8 cellular contexts compared by ENCODE assay signal in the genomic region with DNA sequence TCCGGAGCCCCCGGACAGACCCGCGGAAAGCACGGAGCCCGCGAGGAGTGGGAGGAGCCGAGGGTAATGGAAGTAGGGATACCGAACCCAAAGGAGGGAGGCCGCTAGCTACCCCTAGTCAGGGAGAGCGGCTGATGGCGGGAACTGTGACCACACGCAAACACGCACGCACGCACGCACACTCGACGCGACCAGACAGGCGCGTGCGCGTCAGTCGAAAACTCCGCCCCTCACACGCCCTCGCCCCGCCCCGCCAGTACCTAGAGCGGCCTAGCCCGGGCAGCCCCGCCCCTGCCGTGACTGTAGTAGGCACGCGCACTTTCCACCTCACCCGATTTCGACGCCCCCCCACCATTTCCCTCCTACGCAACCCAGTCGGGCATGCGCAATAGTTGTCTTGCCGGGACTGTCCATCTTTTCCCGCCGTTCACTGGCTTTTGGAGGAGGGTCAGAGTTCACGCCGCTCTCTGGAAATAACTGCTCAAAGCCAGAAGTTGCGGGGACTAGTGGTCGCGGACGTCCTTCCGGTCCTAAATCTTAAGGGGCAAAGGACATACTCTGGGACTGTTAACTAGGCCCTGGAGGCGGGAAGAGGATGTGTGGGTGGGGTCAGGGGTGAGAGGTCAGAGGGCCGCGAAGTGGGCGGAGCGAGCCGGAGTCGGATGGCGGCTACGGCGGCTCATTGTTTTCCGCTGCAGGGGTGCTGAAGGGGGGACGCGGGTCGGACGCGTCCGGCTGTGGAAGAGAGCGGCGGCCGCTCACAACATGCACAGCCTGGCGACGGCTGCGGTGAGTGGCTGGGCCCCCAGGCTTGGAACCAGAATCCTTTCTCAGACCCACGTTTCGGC. TPM values are rescaled to one million over a fixed set of nuclear protein-coding genes. Genes with fewer than 3 reads are reported as not detected.
DNase-seq lines count a peak whose midpoint lies in the region; ATAC-seq and TF ChIP-seq lines count a peak whose summit lies in the region.

Gene CNOT9 (plus strand): TSS at position 650 of the 848 bp plus-strand sequence. CDS start 116 bp downstream, at position 766.
Gene USP37 (minus strand): TSS at position 162 of the 848 bp plus-strand sequence. CDS start 9,698 bp downstream, outside the sequence.

- peak within 1 kb of the TSS; percentile 84 for H3K4me2 ChIP-seq in SK-N-SH

- TF ChIP-seq EP300 in SK-N-SH (IDR thresholded peaks at IDR 0.05; ENCODE audit: borderline replicate concordance in 1 of 2, low read depth in 1 of 2, low read length in 1 of 2) (no peak), suprapubic skin (IDR thresholded peaks at IDR 0.05) (peak; percentile 74)

- no peak for TF ChIP-seq CTCF in SK-N-SH (IDR thresholded peaks at IDR 0.05)
- TF ChIP-seq CTCF in suprapubic skin (IDR thresholded peaks at IDR 0.05), result no peak

- peak within 1 kb of the TSS; percentile 84 for H2AFZ ChIP-seq in SK-N-SH (ENCODE audit: low read depth)

- WGBS in SK-N-SH (ENCODE audit: low lambda C conversion rate), result under 1% methylated on average over 44 of the region's 77 CpGs
- WGBS in suprapubic skin, result 0% methylated on average over 19 of the region's 77 CpGs

- H3K36me3 ChIP-seq in SK-N-SH (replicated peaks in 1 of 2; ENCODE audit: control insufficient read depth in 1 of 2, insufficient read depth in 2 of 2, low read length in 1 of 2), result peaks cover 5 to 10% of the 10 kb centered on the region in 2 experiments
- no peaks in the 10 kb centered on the region for H3K36me3 ChIP-seq in suprapubic skin

- peak within 1 kb of the TSS; percentile 91 for H3K9ac ChIP-seq in SK-N-SH

- H4K20me1 ChIP-seq in SK-N-SH (ENCODE audit: insufficient read depth), result peaks cover 8% of the 10 kb centered on the region; the same call in 1 of the 2 replicates

- H3K79me2 ChIP-seq in SK-N-SH (ENCODE audit: insufficient read depth), result peaks cover 95% of the 10 kb centered on the region

- peaks cover 22% of the 10 kb centered on the region for H3F3A ChIP-seq in SK-N-SH (replicated peaks; ENCODE audit: insufficient read depth)

- TF ChIP-seq POLR2A in suprapubic skin (IDR thresholded peaks at IDR 0.05), result peak; percentile 25 to 64

- peak within 1 kb of the TSS; percentile 85 to 88 for H3K27ac ChIP-seq in SK-N-SH (ENCODE audit: low read depth in 2 of 2, low read length in 1 of 2)
- H3K27ac ChIP-seq in suprapubic skin, result peak within 1 kb of the TSS; percentile 93

- H3K9me3 ChIP-seq in SK-N-SH, result no peaks in the 10 kb centered on the region
- H3K9me3 ChIP-seq in suprapubic skin, result no peaks in the 10 kb centered on the region

- DNase-seq in GM04504 (ENCODE audit: low read depth) (peak; percentile 95), NCI-H1048 (lab: John Stamatoyannopoulos, UW) (peak; percentile 92), SK-N-SH (peak; percentile 98), germinal center (ENCODE audit: low spot score) (peak; percentile 99), nucleus accumbens (lab: John Stamatoyannopoulos, UW) (peak; percentile 49 to 99 (median 97)), suprapubic skin (ENCODE audit: low spot score in 2 of 2) (peak; percentile 99 to 100)
- DNase-seq in activated naive CD4-positive, alpha-beta T cell treated with anti-CD3 and anti-CD28 coated beads, Interleukin-2, amount 50 U/mL, for 16 hours, result peak; percentile 100

- H3K9me2 ChIP-seq in SK-N-SH, result no peaks in the 10 kb centered on the region

- POLR2A ChIA-PET in SK-N-SH (lab: Yijun Ruan, JAX), result interaction anchor here (1.1 kb wide), 1 partner anchor 39 kb away, joined by 7 read pairs; the partner anchor contains the start of gene PLCD4

- peak; percentile 76 for ATAC-seq in HG02571 (IDR thresholded peaks at IDR 0.05; ENCODE audit: unreplicated experiment)

- H3K4me1 ChIP-seq in SK-N-SH (ENCODE audit: control insufficient read depth in 1 of 2, insufficient read depth in 2 of 2, low read depth in 1 of 2, low read length in 1 of 2) (peaks cover 5 to 14% of the 10 kb centered on the region in 2 experiments; a peak in 2 of 4 replicates), suprapubic skin (peaks cover 35% of the 10 kb centered on the region)

- CTCF ChIA-PET in SK-N-SH (lab: Yijun Ruan, JAX), result interaction anchor here (1.0 kb wide), 1 partner anchor 79 kb away, joined by 3 read pairs; no protein-coding TSS in a partner anchor

- H3K27me3 ChIP-seq in SK-N-SH (ENCODE audit: insufficient read depth), result no peaks in the 10 kb centered on the region
- H3K27me3 ChIP-seq in suprapubic skin, result no peaks in the 10 kb centered on the region

- TF ChIP-seq RAD21 in SK-N-SH (IDR thresholded peaks at IDR 0.05; ENCODE audit: low read length), result no peak

- H3K4me3 ChIP-seq in SK-N-SH (ENCODE audit: low read depth in 2 of 2, low read length in 1 of 2), result peak within 1 kb of the TSS; percentile 74 to 94
- peak within 1 kb of the TSS; percentile 75 for H3K4me3 ChIP-seq in suprapubic skin

TF ChIP-seq in SK-N-SH, 30 proteins besides CTCF, POLR2A, EP300 and RAD21 (continues in another document):
- TF ChIP-seq GABPA (IDR thresholded peaks at IDR 0.05; ENCODE audit: low read depth) (peak; percentile 71), POLR2AphosphoS5 (IDR thresholded peaks at IDR 0.05; ENCODE audit: low read depth, low read length) (peak; percentile 50), SMC3 (IDR thresholded peaks at IDR 0.05; ENCODE audit: low read depth, low read length) (no peak), CHD2 (IDR thresholded peaks at IDR 0.05; ENCODE audit: low read length, partially characterized antibody) (peak; percentile 84), EZH2phosphoT487 (IDR thresholded peaks at IDR 0.05; ENCODE audit: borderline replicate concordance, low read depth) (no peak), MXI1 (IDR thresholded peaks at IDR 0.05; ENCODE audit: low read depth, low read length) (peak; percentile 77), FOSL2 (IDR thresholded peaks at IDR 0.05; ENCODE audit: borderline replicate concordance, low read depth) (no peak), RXRA (IDR thresholded peaks at IDR 0.05; ENCODE audit: borderline replicate concordance, low read depth) (no peak), NRF1 (IDR thresholded peaks at IDR 0.05; ENCODE audit: low read depth, low read length) (peak; percentile 87), YY1 (IDR thresholded peaks at IDR 0.05; ENCODE audit: low read depth) (peak; percentile 78), TAF1 (IDR thresholded peaks at IDR 0.05; ENCODE audit: borderline replicate concordance, low read depth, low read length) (peak; percentile 44; the same call in 1 of the 2 replicates), RFX5 (IDR thresholded peaks at IDR 0.05; ENCODE audit: low read length) (no peak), TCF12 (IDR thresholded peaks at IDR 0.05) (no peak), SIN3A (IDR thresholded peaks at IDR 0.05; ENCODE audit: borderline replicate concordance, low read depth, low read length) (no peak), TEAD4 (IDR thresholded peaks at IDR 0.05; ENCODE audit: borderline replicate concordance, insufficient read depth) (no peak), FOXJ3 (CRISPR knock-in tag; IDR thresholded peaks at IDR 0.05) (no peak), RCOR1 (IDR thresholded peaks at IDR 0.05; ENCODE audit: low read length) (peak; percentile 41; the same call in 1 of the 2 replicates), MAX (IDR thresholded peaks at IDR 0.05; ENCODE audit: low read depth) (peak; percentile 99), USF1 (IDR thresholded peaks at IDR 0.05; ENCODE audit: borderline replicate concordance, low read depth) (no peak)
- TF ChIP-seq, protein P1, sequence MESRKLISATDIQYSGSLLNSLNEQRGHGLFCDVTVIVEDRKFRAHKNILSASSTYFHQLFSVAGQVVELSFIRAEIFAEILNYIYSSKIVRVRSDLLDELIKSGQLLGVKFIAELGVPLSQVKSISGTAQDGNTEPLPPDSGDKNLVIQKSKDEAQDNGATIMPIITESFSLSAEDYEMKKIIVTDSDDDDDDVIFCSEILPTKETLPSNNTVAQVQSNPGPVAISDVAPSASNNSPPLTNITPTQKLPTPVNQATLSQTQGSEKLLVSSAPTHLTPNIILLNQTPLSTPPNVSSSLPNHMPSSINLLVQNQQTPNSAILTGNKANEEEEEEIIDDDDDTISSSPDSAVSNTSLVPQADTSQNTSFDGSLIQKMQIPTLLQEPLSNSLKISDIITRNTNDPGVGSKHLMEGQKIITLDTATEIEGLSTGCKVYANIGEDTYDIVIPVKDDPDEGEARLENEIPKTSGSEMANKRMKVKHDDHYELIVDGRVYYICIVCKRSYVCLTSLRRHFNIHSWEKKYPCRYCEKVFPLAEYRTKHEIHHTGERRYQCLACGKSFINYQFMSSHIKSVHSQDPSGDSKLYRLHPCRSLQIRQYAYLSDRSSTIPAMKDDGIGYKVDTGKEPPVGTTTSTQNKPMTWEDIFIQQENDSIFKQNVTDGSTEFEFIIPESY (IDR thresholded peaks at IDR 0.05; ENCODE audit: borderline replicate concordance, low read depth), result no peak

RNA-seq across cellular contexts. Expression of gene CNOT9, which starts in this region (rescaled TPM):
- 36.8 and 40.8 TPM in 2 replicates for polyA plus RNA-seq in SK-N-SH (2012; rRNA removed)
- 34.9 and 36.3 TPM in 2 replicates for polyA plus RNA-seq in SK-N-SH (2012; cell fraction: cytosol; rRNA removed)
- 48.5 and 60.1 TPM in 2 replicates for polyA plus RNA-seq in SK-N-SH (2012; cell fraction: nucleus; rRNA removed)
- 10 to 100 TPM; 41.9 to 77.6 (median 46.7) TPM for total RNA-seq in suprapubic skin

RNA-seq across cellular contexts. Expression of gene USP37, which starts in this region (rescaled TPM):
- 0.95 and 1.4 TPM in 2 replicates for polyA plus RNA-seq in SK-N-SH (2012; rRNA removed)
- 1.2 and 1.5 TPM in 2 replicates for polyA plus RNA-seq in SK-N-SH (2012; cell fraction: cytosol; rRNA removed)
- polyA plus RNA-seq in SK-N-SH (2012; cell fraction: nucleus; rRNA removed), result 1.2 and 2.4 TPM in 2 replicates
- total RNA-seq in suprapubic skin, result 10 to 100 TPM; 10.2 to 25.9 (median 20.5) TPM

Comparison
In these comparisons a context has a peak if more than half of its experiments do, and no peak if none do; other contexts are left out.
1. Peak in every context shown above with its lines: DNase-seq, ATAC-seq, H3K4me3 ChIP-seq and H3K27ac ChIP-seq.